In the genomic region with DNA sequence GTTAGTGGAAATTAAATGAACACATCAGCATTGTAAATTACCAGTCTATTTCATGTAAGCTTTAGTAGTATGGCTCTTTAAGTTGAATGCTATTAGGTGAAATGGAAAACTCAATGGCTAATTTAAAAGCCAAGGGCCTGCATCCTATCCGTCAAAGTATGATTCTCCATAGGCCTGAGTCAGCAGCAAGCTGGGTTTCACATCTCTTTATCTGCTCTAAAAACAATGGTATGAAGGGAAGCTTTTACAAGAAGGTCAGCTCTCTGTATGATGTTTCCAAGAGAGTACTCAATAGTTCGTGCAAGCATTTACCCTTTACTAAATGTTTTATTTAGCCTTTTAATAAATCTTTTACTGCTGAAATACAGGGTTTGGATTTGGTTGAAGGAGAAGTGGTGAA, we compare ENCODE assay signal across 1 cellular context.
TF ChIP-seq lines count a peak whose summit lies in the region.

No MANE protein-coding gene starts in this region.

TF ChIP-seq in GM23338, 12 proteins besides CTCF, POLR2A, EP300 and RAD21 (continued from another document):
- TF ChIP-seq, protein P1, sequence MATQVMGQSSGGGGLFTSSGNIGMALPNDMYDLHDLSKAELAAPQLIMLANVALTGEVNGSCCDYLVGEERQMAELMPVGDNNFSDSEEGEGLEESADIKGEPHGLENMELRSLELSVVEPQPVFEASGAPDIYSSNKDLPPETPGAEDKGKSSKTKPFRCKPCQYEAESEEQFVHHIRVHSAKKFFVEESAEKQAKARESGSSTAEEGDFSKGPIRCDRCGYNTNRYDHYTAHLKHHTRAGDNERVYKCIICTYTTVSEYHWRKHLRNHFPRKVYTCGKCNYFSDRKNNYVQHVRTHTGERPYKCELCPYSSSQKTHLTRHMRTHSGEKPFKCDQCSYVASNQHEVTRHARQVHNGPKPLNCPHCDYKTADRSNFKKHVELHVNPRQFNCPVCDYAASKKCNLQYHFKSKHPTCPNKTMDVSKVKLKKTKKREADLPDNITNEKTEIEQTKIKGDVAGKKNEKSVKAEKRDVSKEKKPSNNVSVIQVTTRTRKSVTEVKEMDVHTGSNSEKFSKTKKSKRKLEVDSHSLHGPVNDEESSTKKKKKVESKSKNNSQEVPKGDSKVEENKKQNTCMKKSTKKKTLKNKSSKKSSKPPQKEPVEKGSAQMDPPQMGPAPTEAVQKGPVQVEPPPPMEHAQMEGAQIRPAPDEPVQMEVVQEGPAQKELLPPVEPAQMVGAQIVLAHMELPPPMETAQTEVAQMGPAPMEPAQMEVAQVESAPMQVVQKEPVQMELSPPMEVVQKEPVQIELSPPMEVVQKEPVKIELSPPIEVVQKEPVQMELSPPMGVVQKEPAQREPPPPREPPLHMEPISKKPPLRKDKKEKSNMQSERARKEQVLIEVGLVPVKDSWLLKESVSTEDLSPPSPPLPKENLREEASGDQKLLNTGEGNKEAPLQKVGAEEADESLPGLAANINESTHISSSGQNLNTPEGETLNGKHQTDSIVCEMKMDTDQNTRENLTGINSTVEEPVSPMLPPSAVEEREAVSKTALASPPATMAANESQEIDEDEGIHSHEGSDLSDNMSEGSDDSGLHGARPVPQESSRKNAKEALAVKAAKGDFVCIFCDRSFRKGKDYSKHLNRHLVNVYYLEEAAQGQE (IDR thresholded peaks at IDR 0.05; ENCODE audit: unreplicated experiment), result no peak
- TF ChIP-seq, protein P2, sequence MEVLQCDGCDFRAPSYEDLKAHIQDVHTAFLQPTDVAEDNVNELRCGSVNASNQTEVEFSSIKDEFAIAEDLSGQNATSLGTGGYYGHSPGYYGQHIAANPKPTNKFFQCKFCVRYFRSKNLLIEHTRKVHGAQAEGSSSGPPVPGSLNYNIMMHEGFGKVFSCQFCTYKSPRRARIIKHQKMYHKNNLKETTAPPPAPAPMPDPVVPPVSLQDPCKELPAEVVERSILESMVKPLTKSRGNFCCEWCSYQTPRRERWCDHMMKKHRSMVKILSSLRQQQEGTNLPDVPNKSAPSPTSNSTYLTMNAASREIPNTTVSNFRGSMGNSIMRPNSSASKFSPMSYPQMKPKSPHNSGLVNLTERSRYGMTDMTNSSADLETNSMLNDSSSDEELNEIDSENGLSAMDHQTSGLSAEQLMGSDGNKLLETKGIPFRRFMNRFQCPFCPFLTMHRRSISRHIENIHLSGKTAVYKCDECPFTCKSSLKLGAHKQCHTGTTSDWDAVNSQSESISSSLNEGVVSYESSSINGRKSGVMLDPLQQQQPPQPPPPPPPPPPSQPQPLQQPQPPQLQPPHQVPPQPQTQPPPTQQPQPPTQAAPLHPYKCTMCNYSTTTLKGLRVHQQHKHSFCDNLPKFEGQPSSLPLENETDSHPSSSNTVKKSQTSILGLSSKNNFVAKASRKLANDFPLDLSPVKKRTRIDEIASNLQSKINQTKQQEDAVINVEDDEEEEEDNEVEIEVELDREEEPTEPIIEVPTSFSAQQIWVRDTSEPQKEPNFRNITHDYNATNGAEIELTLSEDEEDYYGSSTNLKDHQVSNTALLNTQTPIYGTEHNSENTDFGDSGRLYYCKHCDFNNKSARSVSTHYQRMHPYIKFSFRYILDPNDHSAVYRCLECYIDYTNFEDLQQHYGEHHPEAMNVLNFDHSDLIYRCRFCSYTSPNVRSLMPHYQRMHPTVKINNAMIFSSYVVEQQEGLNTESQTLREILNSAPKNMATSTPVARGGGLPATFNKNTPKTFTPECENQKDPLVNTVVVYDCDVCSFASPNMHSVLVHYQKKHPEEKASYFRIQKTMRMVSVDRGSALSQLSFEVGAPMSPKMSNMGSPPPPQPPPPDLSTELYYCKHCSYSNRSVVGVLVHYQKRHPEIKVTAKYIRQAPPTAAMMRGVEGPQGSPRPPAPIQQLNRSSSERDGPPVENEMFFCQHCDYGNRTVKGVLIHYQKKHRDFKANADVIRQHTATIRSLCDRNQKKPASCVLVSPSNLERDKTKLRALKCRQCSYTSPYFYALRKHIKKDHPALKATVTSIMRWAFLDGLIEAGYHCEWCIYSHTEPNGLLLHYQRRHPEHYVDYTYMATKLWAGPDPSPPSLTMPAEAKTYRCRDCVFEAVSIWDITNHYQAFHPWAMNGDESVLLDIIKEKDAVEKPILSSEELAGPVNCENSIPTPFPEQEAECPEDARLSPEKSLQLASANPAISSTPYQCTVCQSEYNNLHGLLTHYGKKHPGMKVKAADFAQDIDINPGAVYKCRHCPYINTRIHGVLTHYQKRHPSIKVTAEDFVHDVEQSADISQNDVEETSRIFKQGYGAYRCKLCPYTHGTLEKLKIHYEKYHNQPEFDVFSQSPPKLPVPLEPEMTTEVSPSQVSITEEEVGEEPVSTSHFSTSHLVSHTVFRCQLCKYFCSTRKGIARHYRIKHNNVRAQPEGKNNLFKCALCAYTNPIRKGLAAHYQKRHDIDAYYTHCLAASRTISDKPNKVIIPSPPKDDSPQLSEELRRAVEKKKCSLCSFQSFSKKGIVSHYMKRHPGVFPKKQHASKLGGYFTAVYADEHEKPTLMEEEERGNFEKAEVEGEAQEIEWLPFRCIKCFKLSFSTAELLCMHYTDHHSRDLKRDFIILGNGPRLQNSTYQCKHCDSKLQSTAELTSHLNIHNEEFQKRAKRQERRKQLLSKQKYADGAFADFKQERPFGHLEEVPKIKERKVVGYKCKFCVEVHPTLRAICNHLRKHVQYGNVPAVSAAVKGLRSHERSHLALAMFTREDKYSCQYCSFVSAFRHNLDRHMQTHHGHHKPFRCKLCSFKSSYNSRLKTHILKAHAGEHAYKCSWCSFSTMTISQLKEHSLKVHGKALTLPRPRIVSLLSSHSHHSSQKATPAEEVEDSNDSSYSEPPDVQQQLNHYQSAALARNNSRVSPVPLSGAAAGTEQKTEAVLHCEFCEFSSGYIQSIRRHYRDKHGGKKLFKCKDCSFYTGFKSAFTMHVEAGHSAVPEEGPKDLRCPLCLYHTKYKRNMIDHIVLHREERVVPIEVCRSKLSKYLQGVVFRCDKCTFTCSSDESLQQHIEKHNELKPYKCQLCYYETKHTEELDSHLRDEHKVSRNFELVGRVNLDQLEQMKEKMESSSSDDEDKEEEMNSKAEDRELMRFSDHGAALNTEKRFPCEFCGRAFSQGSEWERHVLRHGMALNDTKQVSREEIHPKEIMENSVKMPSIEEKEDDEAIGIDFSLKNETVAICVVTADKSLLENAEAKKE (CRISPR knock-in tag; IDR thresholded peaks at IDR 0.05), result no peak
- TF ChIP-seq JUNB (IDR thresholded peaks at IDR 0.05; ENCODE audit: unreplicated experiment), result no peak
- TF ChIP-seq CREB1 (CRISPR knock-in tag; IDR thresholded peaks at IDR 0.05; ENCODE audit: low read depth), result no peak
- TF ChIP-seq EZH2phosphoT487 (IDR thresholded peaks at IDR 0.05; ENCODE audit: unreplicated experiment), result no peak
- no peak for TF ChIP-seq ZNF114 (CRISPR knock-in tag; IDR thresholded peaks at IDR 0.05)
- TF ChIP-seq NANOG (IDR thresholded peaks at IDR 0.05; ENCODE audit: borderline replicate concordance), result no peak
- TF ChIP-seq STAT1 (IDR thresholded peaks at IDR 0.05; ENCODE audit: unreplicated experiment), result no peak
- no peak for TF ChIP-seq EZH2 (IDR thresholded peaks at IDR 0.05; ENCODE audit: low read depth, unreplicated experiment)
- TF ChIP-seq, protein P3, sequence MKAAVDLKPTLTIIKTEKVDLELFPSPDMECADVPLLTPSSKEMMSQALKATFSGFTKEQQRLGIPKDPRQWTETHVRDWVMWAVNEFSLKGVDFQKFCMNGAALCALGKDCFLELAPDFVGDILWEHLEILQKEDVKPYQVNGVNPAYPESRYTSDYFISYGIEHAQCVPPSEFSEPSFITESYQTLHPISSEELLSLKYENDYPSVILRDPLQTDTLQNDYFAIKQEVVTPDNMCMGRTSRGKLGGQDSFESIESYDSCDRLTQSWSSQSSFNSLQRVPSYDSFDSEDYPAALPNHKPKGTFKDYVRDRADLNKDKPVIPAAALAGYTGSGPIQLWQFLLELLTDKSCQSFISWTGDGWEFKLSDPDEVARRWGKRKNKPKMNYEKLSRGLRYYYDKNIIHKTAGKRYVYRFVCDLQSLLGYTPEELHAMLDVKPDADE (IDR thresholded peaks at IDR 0.05), result no peak
